ENCODE assay signal across 8 cellular contexts in the genomic region with DNA sequence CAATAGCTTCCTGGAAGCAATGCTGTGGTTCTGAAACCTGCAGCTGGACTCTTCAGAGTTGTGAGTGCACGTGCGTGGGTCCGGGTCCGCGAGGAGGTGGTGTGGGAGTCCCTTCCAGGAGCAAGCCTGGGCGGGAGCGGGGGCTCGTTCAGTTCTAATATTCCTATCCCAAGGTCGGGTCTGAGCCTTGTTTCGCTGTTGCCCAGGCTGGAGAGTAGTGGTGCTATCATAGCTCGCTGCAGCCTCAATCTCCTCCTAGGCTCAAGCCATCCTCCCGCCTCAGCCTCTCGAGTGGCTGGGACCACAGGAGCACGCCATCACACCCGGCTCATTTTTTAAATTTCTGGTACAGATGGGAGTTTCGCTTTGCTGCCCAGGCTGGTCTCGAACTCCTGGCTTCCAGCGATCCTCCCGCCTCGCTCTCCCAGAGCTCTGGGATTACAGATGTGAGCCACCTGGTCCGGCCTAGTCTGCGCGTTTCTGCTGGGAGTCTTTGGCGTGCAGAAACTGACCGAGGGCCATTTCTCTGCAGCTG. TPM values are rescaled to one million over a fixed set of nuclear protein-coding genes. Genes with fewer than 3 reads are reported as not detected.
DNase-seq lines count a peak whose midpoint lies in the region; ATAC-seq and TF ChIP-seq lines count a peak whose summit lies in the region.

No MANE protein-coding gene starts in this region.

- H3K27me3 ChIP-seq in cardiac muscle cell (peaks cover 34% of the 10 kb centered on the region), right lobe of liver (no peaks in the 10 kb centered on the region), transverse colon (peaks cover 11% of the 10 kb centered on the region)

- DNase-seq in cardiac muscle cell (ENCODE audit: low read depth in 1 of 2, low spot score in 1 of 2) (no peak), Right ventricle myocardium inferior (ENCODE audit: missing footprints) (no peak), right lobe of liver (peak in 1 of 3 donors; percentile 19), transverse colon (no peak), GM13976 (ENCODE audit: low spot score) (no peak), HCEC 1CT (no peak)

- no peak for ATAC-seq in Right ventricle myocardium inferior
- ATAC-seq in right lobe of liver: no peak
- ATAC-seq in GM18870 (IDR thresholded peaks at IDR 0.05; ENCODE audit: unreplicated experiment): no peak

- peak overlapping the region; percentile 70 for H3K4me3 ChIP-seq in cardiac muscle cell
- H3K4me3 ChIP-seq in right lobe of liver: peak overlapping the region; percentile 34 to 67 (median 50)
- peak overlapping the region; percentile 42 to 73 (median 68) for H3K4me3 ChIP-seq in transverse colon

- H3K9me3 ChIP-seq in cardiac muscle cell (ENCODE audit: low read depth) (no peaks in the 10 kb centered on the region), right lobe of liver (no peaks in the 10 kb centered on the region), transverse colon (peaks cover 0 to 4% of the 10 kb centered on the region in 2 donors)

- H3K27ac ChIP-seq in cardiac muscle cell (peak overlapping the region; percentile 95), angular gyrus (ENCODE audit: low read depth, low read length) (peak overlapping the region; percentile 76), right lobe of liver (peak overlapping the region; percentile 37 to 60 (median 50)), transverse colon (peak overlapping the region; percentile 85 to 90 (median 88))

- TF ChIP-seq POLR2A in right lobe of liver (IDR thresholded peaks at IDR 0.05) (no peak), transverse colon (IDR thresholded peaks at IDR 0.05) (no peak)

- intact Hi-C loops in Right ventricle myocardium inferior (cut with DNase I): loop anchor here (5.0 kb wide), 1 partner anchor 69 kb away; the partner anchor contains the start of gene ZNF566
- intact Hi-C loops in right lobe of liver (cut with DNase I): no loop called here
- intact Hi-C loops in transverse colon (cut with DNase I; ENCODE audit: low total_unique reads): no loop called here

- TF ChIP-seq CTCF in cardiac muscle cell (IDR thresholded peaks at IDR 0.05; ENCODE audit: low read depth, low read length) (no peak), right lobe of liver (IDR thresholded peaks at IDR 0.05) (no peak), transverse colon (IDR thresholded peaks at IDR 0.05) (no peak), GM13976 (IDR thresholded peaks at IDR 0.05; ENCODE audit: borderline replicate concordance, control extremely low read depth, extremely low read depth, insufficient read depth, missing control alignments) (no peak)

- TF ChIP-seq EP300 in transverse colon (IDR thresholded peaks at IDR 0.05; ENCODE audit: low read depth): no peak

- WGBS in right lobe of liver (ENCODE audit: insufficient coverage, low coverage, low lambda C conversion rate, missing lambda C conversion rate): 22% methylated on average over 18 of the region's 25 CpGs
- WGBS in transverse colon (ENCODE audit: low coverage in 1 of 2), 2 donors: 43 to 70% methylated on average over 10 to 25 of the region's 25 CpGs

- in situ Hi-C loops in transverse colon (cut with MboI; ENCODE audit: low pct_ligation_motif_present in 1 of 4, low pct_unique_long_range_greater_than_20kb in 1 of 4, low sequenced_read_pairs in 3 of 4) (no loop called here), GM13976 (cut with MboI; ENCODE audit: low sequenced_read_pairs, unreplicated experiment) (no loop called here)

- H3K36me3 ChIP-seq in cardiac muscle cell (peaks cover 1% of the 10 kb centered on the region), right lobe of liver (no peaks in the 10 kb centered on the region), transverse colon (peaks cover 0 to 5% (median 0%) of the 10 kb centered on the region in 4 donors)

- H3K4me1 ChIP-seq in cardiac muscle cell (ENCODE audit: low read depth): peaks cover 5% of the 10 kb centered on the region
- peaks cover 0 to 4% (median 0%) of the 10 kb centered on the region in 4 donors for H3K4me1 ChIP-seq in right lobe of liver
- H3K4me1 ChIP-seq in transverse colon: peaks cover 7 to 19% (median 13%) of the 10 kb centered on the region in 4 donors

RNA-seq across cellular contexts. Expression of gene ZFP82, which starts 0.6 kb away (rescaled TPM):
- total RNA-seq in cardiac muscle cell (9.0 and 10.2 TPM in 2 replicates), Right ventricle myocardium inferior (4.3 TPM), right lobe of liver (1 to 10 TPM in 1 of 6 experiments, under 1 TPM in 5; 0.26 to 1.2 (median 0.74) TPM), transverse colon (1 to 10 TPM in 3 of 4 donors, under 1 TPM in 1; 0.80 to 3.7 (median 2.4) TPM)
- polyA plus RNA-seq in cardiac muscle cell: 18.4 and 19.4 TPM in 2 replicates

RNA-seq across cellular contexts. Expression of gene ZFP14, which starts 38.8 kb away (rescaled TPM):
- total RNA-seq in cardiac muscle cell: 4.5 and 7.7 TPM in 2 replicates
- polyA plus RNA-seq in cardiac muscle cell: 3.5 and 7.7 TPM in 2 replicates
- total RNA-seq in Right ventricle myocardium inferior: 3.2 TPM
- 1 to 10 TPM; 1.1 to 1.9 (median 1.8) TPM for total RNA-seq in right lobe of liver
- total RNA-seq in transverse colon: 10 to 100 TPM in 1 of 4 donors, 1 to 10 TPM in 3; 2.2 to 10.3 (median 6.3) TPM
